18 cellular contexts compared by ENCODE assay signal in genomic region chr4:47466061-47466785, GRCh38.
"Had no signal": no experiment of that assay in that cellular context is flagged by ENCODE, and none has a peak within 500 bp of the region (broad histone marks: within the 10 kb centered on the region; RNA-seq: fewer than 3 reads in every experiment).

No MANE protein-coding gene starts in this region.

- H3K36me3 Mint-ChIP-seq: activated naive CD8-positive, alpha-beta T cell; natural killer cell had no signal

- H3K4me3 ChIP-seq: tibial nerve, vagina had no signal

- H3K27me3 ChIP-seq: tibial nerve, vagina had no signal

- H3K9me3 ChIP-seq: tibial nerve, vagina had no signal

- H3K4me3 Mint-ChIP-seq: activated naive CD8-positive, alpha-beta T cell; natural killer cell; stimulated activated naive CD8-positive, alpha-beta T cell treated with anti-CD3 and anti-CD28 coated beads, Interleukin-15, Interleukin-2, amounts not matched to agents 100 ng/mL and 50 ng/mL, for 24 hours had no signal

- H3K36me3 ChIP-seq: tibial nerve, vagina had no signal

- FAIRE-seq: bronchial epithelial cell, endometrium, frontal cortex had no signal

- H3K27me3 Mint-ChIP-seq: activated naive CD8-positive, alpha-beta T cell; stimulated activated naive CD8-positive, alpha-beta T cell treated with anti-CD3 and anti-CD28 coated beads, Interleukin-15, Interleukin-2, amounts not matched to agents 100 ng/mL and 50 ng/mL, for 24 hours had no signal

- DNase-seq: activated CD4-positive, alpha-beta T cell treated with anti-CD3 and anti-CD28 coated beads, Interleukin-2, amount 50 U/mL, for 48 hours; cerebellar nuclear complex; cortex of kidney; head of caudate nucleus; mesendoderm; natural killer cell; retina; stimulated activated CD4-positive, alpha-beta T cell treated with anti-CD3 and anti-CD28 coated beads, Interleukin-12 subunit alpha, Interleukin-12 subunit beta, amount 100 ng/mL, for 4 hours; stimulated activated CD4-positive, alpha-beta T cell treated with anti-CD3 and anti-CD28 coated beads, Interleukin-1b, Interleukin-23, amount 100 ng/mL, for 48 hours; T-helper 2 cell had no signal

- H3K27ac ChIP-seq: tibial nerve, vagina, VCaP had no signal

- H3K27ac Mint-ChIP-seq: activated naive CD8-positive, alpha-beta T cell; natural killer cell; stimulated activated naive CD8-positive, alpha-beta T cell treated with anti-CD3 and anti-CD28 coated beads, Interleukin-15, Interleukin-2, amounts not matched to agents 100 ng/mL and 50 ng/mL, for 24 hours had no signal

- H3K9me3 Mint-ChIP-seq: natural killer cell; stimulated activated naive CD8-positive, alpha-beta T cell treated with anti-CD3 and anti-CD28 coated beads, Interleukin-15, Interleukin-2, amounts not matched to agents 100 ng/mL and 50 ng/mL, for 24 hours had no signal
